Comparison of ENCODE assay signal across 15 cellular contexts in genomic region chr7:141460781-141461715, GRCh38.
DNase-seq lines count a peak whose midpoint lies in the region; ATAC-seq and TF ChIP-seq lines count a peak whose summit lies in the region.
"Had no signal": no experiment of that assay in that cellular context is flagged by ENCODE, and none has a peak within 500 bp of the region (broad histone marks: within the 10 kb centered on the region; RNA-seq: fewer than 3 reads in every experiment).

No MANE protein-coding gene starts in this region.

- H3K27me3 ChIP-seq in RWPE2 (ENCODE audit: insufficient read depth, poor library complexity, severe bottlenecking) (no peaks in the 10 kb centered on the region), lower lobe of right lung (ENCODE audit: low read depth) (no peaks in the 10 kb centered on the region)

- peak; percentile 64 for ATAC-seq in RWPE2 (ENCODE audit: low read depth)
- ATAC-seq in lower lobe of right lung = no peak
- ATAC-seq in HG02981 (IDR thresholded peaks at IDR 0.05; ENCODE audit: unreplicated experiment) = no peak
- ATAC-seq: effector memory CD8-positive, alpha-beta T cell; left colon had no signal

- no peak overlapping the region for H3K4me3 ChIP-seq in HEK293 (ENCODE audit: low read depth, low read length)
- no peak overlapping the region for H3K4me3 ChIP-seq in RWPE2 (ENCODE audit: severe bottlenecking)
- no peak overlapping the region for H3K4me3 ChIP-seq in fibroblast of the aortic adventitia (ENCODE audit: low read depth, low read length)
- no peak overlapping the region for H3K4me3 ChIP-seq in lower lobe of right lung
- H3K4me3 ChIP-seq: skin epidermis had no signal

- H3K27ac ChIP-seq in HEK293 (ENCODE audit: extremely low read depth, low read depth, low read length) (peak overlapping the region; percentile 1; the same call in 1 of the 2 replicates), RWPE2 (ENCODE audit: poor library complexity, severe bottlenecking) (peak overlapping the region; percentile 45), lower lobe of right lung (no peak overlapping the region)

- H3K9me3 ChIP-seq in HEK293 (ENCODE audit: control insufficient read depth, insufficient read depth, low read depth, low read length) (no peaks in the 10 kb centered on the region), RWPE2 (ENCODE audit: severe bottlenecking) (no peaks in the 10 kb centered on the region), lower lobe of right lung (no peaks in the 10 kb centered on the region)

- 0 out of 2 replicates have a peak, but pooled peaks cover 3% of the 10 kb centered on the region for H3K4me1 ChIP-seq in HEK293 (ENCODE audit: control insufficient read depth, insufficient read depth, low read length)
- H3K4me1 ChIP-seq in RWPE2 (ENCODE audit: insufficient read depth, poor library complexity, severe bottlenecking) = peaks cover 24% of the 10 kb centered on the region
- H3K4me1 ChIP-seq in lower lobe of right lung = no peaks in the 10 kb centered on the region

- H3K36me3 ChIP-seq in HEK293 (ENCODE audit: control insufficient read depth in 2 of 2, insufficient read depth in 1 of 2, low read length in 2 of 2) = no peaks in the 10 kb centered on the region
- no peaks in the 10 kb centered on the region for H3K36me3 ChIP-seq in RWPE2 (ENCODE audit: low read depth)
- no peaks in the 10 kb centered on the region for H3K36me3 ChIP-seq in lower lobe of right lung

- TF ChIP-seq CTCF in HEK293 (tag by site-specific recombination; IDR thresholded peaks at IDR 0.05) = no peak
- TF ChIP-seq CTCF in RWPE2 (IDR thresholded peaks at IDR 0.05; ENCODE audit: poor library complexity, severe bottlenecking) = no peak
- no peak for TF ChIP-seq CTCF in fibroblast of the aortic adventitia (IDR thresholded peaks at IDR 0.05; ENCODE audit: insufficient read depth, low read length)
- no peak for TF ChIP-seq CTCF in lower lobe of right lung (IDR thresholded peaks at IDR 0.05)

- CTCF ChIA-PET in HEK293 (lab: Yijun Ruan, JAX) = no interaction called here

- DNase-seq in RWPE2 (ENCODE audit: low spot score) (no peak), fibroblast of the aortic adventitia (ENCODE audit: low read depth) (peak; percentile 9), nucleus accumbens (lab: John Stamatoyannopoulos, UW) (peak in 46 of 56 donors; percentile 7 to 83 (median 52)), Kasumi-1 (lab: John Stamatoyannopoulos, UW) (no peak), lower lobe of right lung (no peak), NCI-H226 (no peak)
- DNase-seq: activated B cell treated with CpG ODN at 0.5 μM for 24 hours; CD4-positive, CD25-positive, alpha-beta regulatory T cell; effector memory CD8-positive, alpha-beta T cell; Karpas-422; left colon; stimulated activated CD8-positive, alpha-beta memory T cell treated with anti-CD3 and anti-CD28 coated beads, Interleukin-4, amount 100 ng/mL, for 48 hours had no signal

- POLR2A ChIA-PET in HEK293 (lab: Yijun Ruan, JAX) = interaction anchor here (0.5 kb wide), 1 partner anchor 75 kb away, joined by 6 read pairs; no protein-coding TSS in a partner anchor

- intact Hi-C loops in lower lobe of right lung (cut with DNase I) = no loop called here

TF ChIP-seq in HEK293, 187 proteins besides CTCF, POLR2A, EP300 and RAD21 (continues in another document):
- TF ChIP-seq ZNF24 (tag by site-specific recombination; IDR thresholded peaks at IDR 0.05) (peak; percentile 14; the same call in 1 of the 2 replicates), ZBTB20 (tag by site-specific recombination; IDR thresholded peaks at IDR 0.05) (peak; percentile 82), ZSCAN5A (tag by site-specific recombination; IDR thresholded peaks at IDR 0.05) (no peak), ZNF169 (tag by site-specific recombination; IDR thresholded peaks at IDR 0.05) (no peak), ZNF596 (tag by site-specific recombination; IDR thresholded peaks at IDR 0.05) (no peak), ZBTB17 (tag by site-specific recombination; IDR thresholded peaks at IDR 0.05) (peak; percentile 67), ZNF404 (tag by site-specific recombination; IDR thresholded peaks at IDR 0.05) (no peak), ZNF624 (tag by site-specific recombination; IDR thresholded peaks at IDR 0.05) (no peak), FEZF1 (tag by site-specific recombination; IDR thresholded peaks at IDR 0.05) (peak; percentile 43; the same call in 1 of the 2 replicates), ZBTB21 (tag by site-specific recombination; IDR thresholded peaks at IDR 0.05) (peak; percentile 45), ZNF561 (tag by site-specific recombination; IDR thresholded peaks at IDR 0.05; ENCODE audit: borderline replicate concordance) (peak; percentile 48; the same call in 1 of the 2 replicates), ZNF2 (tag by site-specific recombination; IDR thresholded peaks at IDR 0.05) (peak; percentile 93), SCRT1 (tag by site-specific recombination; IDR thresholded peaks at IDR 0.05; ENCODE audit: borderline replicate concordance) (peak; percentile 99), ZEB2 (tag by site-specific recombination; IDR thresholded peaks at IDR 0.05) (peak; percentile 76; the same call in 1 of the 2 replicates), ZNF843 (tag by site-specific recombination; IDR thresholded peaks at IDR 0.05) (peak; percentile 57), KLF9 (tag by site-specific recombination; IDR thresholded peaks at IDR 0.05; ENCODE audit: low read depth) (peak; percentile 18; the same call in 1 of the 2 replicates), ZNF692 (tag by site-specific recombination; IDR thresholded peaks at IDR 0.05) (peak; percentile 48; the same call in 1 of the 2 replicates), ZBTB44 (tag by site-specific recombination; IDR thresholded peaks at IDR 0.05) (peak; percentile 92), ZNF600 (tag by site-specific recombination; IDR thresholded peaks at IDR 0.05) (peak; percentile 75)
- TF ChIP-seq, protein P1, sequence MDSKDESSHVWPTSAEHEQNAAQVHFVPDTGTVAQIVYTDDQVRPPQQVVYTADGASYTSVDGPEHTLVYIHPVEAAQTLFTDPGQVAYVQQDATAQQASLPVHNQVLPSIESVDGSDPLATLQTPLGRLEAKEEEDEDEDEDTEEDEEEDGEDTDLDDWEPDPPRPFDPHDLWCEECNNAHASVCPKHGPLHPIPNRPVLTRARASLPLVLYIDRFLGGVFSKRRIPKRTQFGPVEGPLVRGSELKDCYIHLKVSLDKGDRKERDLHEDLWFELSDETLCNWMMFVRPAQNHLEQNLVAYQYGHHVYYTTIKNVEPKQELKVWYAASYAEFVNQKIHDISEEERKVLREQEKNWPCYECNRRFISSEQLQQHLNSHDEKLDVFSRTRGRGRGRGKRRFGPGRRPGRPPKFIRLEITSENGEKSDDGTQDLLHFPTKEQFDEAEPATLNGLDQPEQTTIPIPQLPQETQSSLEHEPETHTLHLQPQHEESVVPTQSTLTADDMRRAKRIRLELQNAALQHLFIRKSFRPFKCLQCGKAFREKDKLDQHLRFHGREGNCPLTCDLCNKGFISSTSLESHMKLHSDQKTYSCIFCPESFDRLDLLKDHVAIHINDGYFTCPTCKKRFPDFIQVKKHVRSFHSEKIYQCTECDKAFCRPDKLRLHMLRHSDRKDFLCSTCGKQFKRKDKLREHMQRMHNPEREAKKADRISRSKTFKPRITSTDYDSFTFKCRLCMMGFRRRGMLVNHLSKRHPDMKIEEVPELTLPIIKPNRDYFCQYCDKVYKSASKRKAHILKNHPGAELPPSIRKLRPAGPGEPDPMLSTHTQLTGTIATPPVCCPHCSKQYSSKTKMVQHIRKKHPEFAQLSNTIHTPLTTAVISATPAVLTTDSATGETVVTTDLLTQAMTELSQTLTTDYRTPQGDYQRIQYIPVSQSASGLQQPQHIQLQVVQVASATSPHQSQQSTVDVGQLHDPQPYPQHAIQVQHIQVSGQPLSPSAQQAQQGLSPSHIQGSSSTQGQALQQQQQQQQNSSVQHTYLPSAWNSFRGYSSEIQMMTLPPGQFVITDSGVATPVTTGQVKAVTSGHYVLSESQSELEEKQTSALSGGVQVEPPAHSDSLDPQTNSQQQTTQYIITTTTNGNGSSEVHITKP (tag by site-specific recombination; IDR thresholded peaks at IDR 0.05) = peak; percentile 49

Comparison
In these comparisons a context has a peak if more than half of its experiments do, and no peak if none do; other contexts are left out.
1. DNase-seq: peak in fibroblast of the aortic adventitia (single experiment) and nucleus accumbens (46 of 56); none in RWPE2 (single experiment), Kasumi-1 (0 of 2), lower lobe of right lung (single experiment) and NCI-H226 (single experiment).